In the genomic region with DNA sequence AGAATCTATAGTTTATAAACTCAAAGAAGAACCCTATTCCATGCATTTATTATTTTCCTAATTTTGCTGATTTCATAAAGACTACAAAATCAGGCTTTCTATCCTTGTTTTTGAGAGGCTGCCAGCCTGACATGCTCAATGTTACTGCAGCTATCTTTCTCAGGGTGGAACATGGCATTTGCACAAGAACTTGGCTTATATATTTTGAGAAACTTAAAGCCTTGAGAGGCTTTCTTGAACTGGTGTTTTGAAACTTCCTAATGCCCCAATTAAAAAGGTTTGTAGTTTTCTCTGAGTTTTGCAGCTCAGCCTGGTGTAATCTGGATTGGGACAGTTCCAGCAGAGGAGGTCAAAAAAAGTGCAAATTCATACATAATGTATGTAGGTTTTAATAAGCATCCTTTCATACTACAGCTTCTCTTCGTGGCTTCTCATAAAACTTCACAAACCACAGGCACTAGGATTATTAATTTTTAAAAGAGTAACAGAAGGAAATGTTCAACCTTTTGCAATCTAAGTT, we compare ENCODE assay signal across 30 cellular contexts.
DNase-seq lines count a peak whose midpoint lies in the region; ATAC-seq, FAIRE-seq and TF ChIP-seq lines count a peak whose summit lies in the region.
"Had no signal": no experiment of that assay in that cellular context is flagged by ENCODE, and none has a peak within 500 bp of the region (broad histone marks: within the 10 kb centered on the region; RNA-seq: fewer than 3 reads in every experiment).

No MANE protein-coding gene starts in this region.

- H3K27ac Mint-ChIP-seq in neural progenitor cell, result peak overlapping the region; percentile 84
- H3K27ac Mint-ChIP-seq in activated T-helper 17 cell treated with anti-CD3 and anti-CD28 coated beads, Interleukin-2, amount 50 U/mL, for 72 hours, result no peak overlapping the region
- H3K27ac Mint-ChIP-seq: activated T-cell treated with anti-CD3 and anti-CD28 coated beads, Interleukin-2, amount 50 U/mL, for 72 hours; stimulated activated effector memory CD8-positive, alpha-beta T cell treated with anti-CD3 and anti-CD28 coated beads, Interleukin-12 subunit alpha, Interleukin-12 subunit beta, amount 100 ng/mL, for 72 hours had no signal

- no peak for ATAC-seq in activated T-helper 17 cell treated with anti-CD3 and anti-CD28 coated beads, Interleukin-2, amount 50 U/mL, for 72 hours (replicated peaks)
- ATAC-seq: activated T-cell treated with anti-CD3 and anti-CD28 coated beads, Interleukin-2, amount 50 U/mL, for 72 hours; psoas muscle; stimulated activated effector memory CD8-positive, alpha-beta T cell treated with anti-CD3 and anti-CD28 coated beads, Interleukin-12 subunit alpha, Interleukin-12 subunit beta, amount 100 ng/mL, for 72 hours had no signal

- H3F3A ChIP-seq in neural progenitor cell (ENCODE audit: low read depth), result peaks cover 13% of the 10 kb centered on the region

- H3K4me1 ChIP-seq in ectodermal cell (ENCODE audit: control insufficient read depth, insufficient read depth, low read length) (peaks cover 10% of the 10 kb centered on the region), neural progenitor cell (peaks cover 32% of the 10 kb centered on the region)
- H3K4me1 ChIP-seq: BLaER1, left ventricle myocardium inferior, psoas muscle, transverse colon had no signal

- no peak overlapping the region for H3K4me3 Mint-ChIP-seq in neural progenitor cell
- no peak overlapping the region for H3K4me3 Mint-ChIP-seq in activated T-helper 17 cell treated with anti-CD3 and anti-CD28 coated beads, Interleukin-2, amount 50 U/mL, for 72 hours
- H3K4me3 Mint-ChIP-seq: activated T-cell treated with anti-CD3 and anti-CD28 coated beads, Interleukin-2, amount 50 U/mL, for 72 hours; stimulated activated effector memory CD8-positive, alpha-beta T cell treated with anti-CD3 and anti-CD28 coated beads, Interleukin-12 subunit alpha, Interleukin-12 subunit beta, amount 100 ng/mL, for 72 hours had no signal

- peaks cover 36% of the 10 kb centered on the region for H3K4me1 Mint-ChIP-seq in neural progenitor cell
- H3K4me1 Mint-ChIP-seq in activated T-helper 17 cell treated with anti-CD3 and anti-CD28 coated beads, Interleukin-2, amount 50 U/mL, for 72 hours, result no peaks in the 10 kb centered on the region

- no CpG with 5 or more reads among the region's 1 CpG for WGBS in ectodermal cell, 2 experiments

- no peak overlapping the region for H2AFZ ChIP-seq in neural progenitor cell (replicated peaks)

- no peak for FAIRE-seq in GM19239 (lab: Jason Lieb, UNC)
- FAIRE-seq: endothelial cell of umbilical vein had no signal

- peaks cover 2% of the 10 kb centered on the region for H3K36me3 Mint-ChIP-seq in neural progenitor cell
- no peaks in the 10 kb centered on the region for H3K36me3 Mint-ChIP-seq in activated T-helper 17 cell treated with anti-CD3 and anti-CD28 coated beads, Interleukin-2, amount 50 U/mL, for 72 hours (ENCODE audit: low read depth)
- H3K36me3 Mint-ChIP-seq: stimulated activated effector memory CD8-positive, alpha-beta T cell treated with anti-CD3 and anti-CD28 coated beads, Interleukin-12 subunit alpha, Interleukin-12 subunit beta, amount 100 ng/mL, for 72 hours had no signal

- DNase-seq in AG10803 (ENCODE audit: low read depth) (peak; percentile 49), SK-N-MC (ENCODE audit: low read depth, low spot score) (peak; percentile 44), neural progenitor cell (ENCODE audit: low spot score) (no peak), mesenteric fat pad (ENCODE audit: low spot score) (no peak), SIG-M5 treated with dmso at 0.1 percent for 504 hours (lab: John Stamatoyannopoulos, UW; ENCODE audit: unreplicated experiment) (no peak), GM19239 (ENCODE audit: insufficient read length, low spot score) (no peak)
- DNase-seq: ACHN; activated CD4-positive, alpha-beta T cell treated with anti-CD3 and anti-CD28 coated beads, Interleukin-2, amount 50 U/mL, for 48 hours; activated CD4-positive, CD25-positive, alpha-beta regulatory T cell treated with anti-CD3 and anti-CD28 coated beads, Interleukin-2, amount 50 U/mL, for 72 hours; activated naive CD4-positive, alpha-beta T cell; activated T-cell treated with anti-CD3 and anti-CD28 coated beads, Interleukin-2, amount 50 U/mL, for 72 hours; brain microvascular endothelial cell; DMS53; glutamatergic neuron; HCEC 1CT; islet precursor cell; left ventricle myocardium inferior; mesendoderm; NCI-H1048; NCI-H1694; NCI-H748 treated with DMSO at 0.1 percent for 48 hours; occipital lobe; psoas muscle; RPMI8226; transverse colon had no signal

- peaks cover 4% of the 10 kb centered on the region for H3K27me3 Mint-ChIP-seq in neural progenitor cell (ENCODE audit: insufficient read depth, low read depth)
- no peaks in the 10 kb centered on the region for H3K27me3 Mint-ChIP-seq in activated T-helper 17 cell treated with anti-CD3 and anti-CD28 coated beads, Interleukin-2, amount 50 U/mL, for 72 hours

- H3K4me3 ChIP-seq in AG10803 (ENCODE audit: low read length) (no peak overlapping the region), SK-N-MC (no peak overlapping the region), ectodermal cell (ENCODE audit: insufficient read depth, low read depth, low read length) (no peak overlapping the region), neural progenitor cell (no peak overlapping the region)
- H3K4me3 ChIP-seq: BLaER1, left ventricle myocardium inferior, psoas muscle, transverse colon had no signal

- H4K20me1 ChIP-seq in neural progenitor cell (ENCODE audit: low read depth), result no peaks in the 10 kb centered on the region
- H4K20me1 ChIP-seq: BLaER1 had no signal

- no peaks in the 10 kb centered on the region for H3K9me3 ChIP-seq in SK-N-MC (ENCODE audit: low read depth, low read length)
- H3K9me3 ChIP-seq in ectodermal cell (ENCODE audit: control insufficient read depth, low read length), result peaks cover 5% of the 10 kb centered on the region
- H3K9me3 ChIP-seq in neural progenitor cell (ENCODE audit: low read depth), result no peaks in the 10 kb centered on the region
- H3K9me3 ChIP-seq: psoas muscle, transverse colon had no signal

- H3K4me2 ChIP-seq in neural progenitor cell, result peak overlapping the region; percentile 47
- H3K4me2 ChIP-seq: BLaER1 had no signal

- H3K27ac ChIP-seq in SK-N-MC, result no peak overlapping the region
- peak overlapping the region; percentile 31 for H3K27ac ChIP-seq in ectodermal cell (ENCODE audit: insufficient read depth, low read depth, low read length, poor library complexity, severe bottlenecking)
- peak overlapping the region; percentile 15 for H3K27ac ChIP-seq in neural progenitor cell
- H3K27ac ChIP-seq: BLaER1, brain microvascular endothelial cell, left ventricle myocardium inferior, psoas muscle, transverse colon had no signal

- H3K9me3 Mint-ChIP-seq in neural progenitor cell, result peaks cover 14% of the 10 kb centered on the region
- peaks cover 11% of the 10 kb centered on the region for H3K9me3 Mint-ChIP-seq in activated T-helper 17 cell treated with anti-CD3 and anti-CD28 coated beads, Interleukin-2, amount 50 U/mL, for 72 hours

- TF ChIP-seq CTCF in AG10803 (conservative IDR thresholded peaks at IDR 0.05; ENCODE audit: low read length), result no peak
- no peak for TF ChIP-seq CTCF in neural progenitor cell (IDR thresholded peaks at IDR 0.05)

- H3K27me3 ChIP-seq in ectodermal cell (ENCODE audit: control insufficient read depth, insufficient read depth, low read length, poor library complexity, severe bottlenecking), result no peaks in the 10 kb centered on the region
- H3K27me3 ChIP-seq in neural progenitor cell, result no peaks in the 10 kb centered on the region
- H3K27me3 ChIP-seq: BLaER1, brain microvascular endothelial cell, transverse colon had no signal

- H3K36me3 ChIP-seq in SK-N-MC (ENCODE audit: insufficient read depth, low read length) (no peaks in the 10 kb centered on the region), ectodermal cell (ENCODE audit: control insufficient read depth, insufficient read depth, low read length) (peaks cover 6% of the 10 kb centered on the region), neural progenitor cell (no peaks in the 10 kb centered on the region)
- H3K36me3 ChIP-seq: BLaER1, brain microvascular endothelial cell, left ventricle myocardium inferior, transverse colon had no signal

- H3K9ac ChIP-seq in SK-N-MC (ENCODE audit: insufficient read length), result no peak overlapping the region
- no peak overlapping the region for H3K9ac ChIP-seq in neural progenitor cell
- H3K9ac ChIP-seq: BLaER1 had no signal

- H3K79me2 ChIP-seq in neural progenitor cell (ENCODE audit: low read depth), result no peaks in the 10 kb centered on the region

Comparison
In these comparisons a context has a peak if more than half of its experiments do, and no peak if none do; other contexts are left out.
1. DNase-seq: peak in AG10803 (single experiment) and SK-N-MC (single experiment); none in neural progenitor cell (single experiment), mesenteric fat pad (single experiment), SIG-M5 treated with dmso at 0.1 percent for 504 hours (single experiment) and GM19239 (single experiment).